ENCODE assay signal across 1 cellular context in genomic region chr3:25144430-25144829, GRCh38.
TF ChIP-seq lines count a peak whose summit lies in the region.

No MANE protein-coding gene starts in this region.

TF ChIP-seq in SK-N-SH, 30 proteins besides CTCF, POLR2A, EP300 and RAD21 (continued from another document):
- TF ChIP-seq EZH2phosphoT487 (IDR thresholded peaks at IDR 0.05; ENCODE audit: borderline replicate concordance, low read depth) (no peak), RXRA (IDR thresholded peaks at IDR 0.05; ENCODE audit: borderline replicate concordance, low read depth) (no peak), FOXM1 (IDR thresholded peaks at IDR 0.05; ENCODE audit: low read depth) (no peak)
